In genomic region chr6:165659945-165660862, GRCh38 we compare ENCODE assay signal across 12 cellular contexts. TPM values are rescaled to one million over a fixed set of nuclear protein-coding genes. Genes with fewer than 3 reads are reported as not detected.
DNase-seq lines count a peak whose midpoint lies in the region; ATAC-seq and TF ChIP-seq lines count a peak whose summit lies in the region.
"Had no signal": no experiment of that assay in that cellular context is flagged by ENCODE, and none has a peak within 500 bp of the region (broad histone marks: within the 10 kb centered on the region; RNA-seq: fewer than 3 reads in every experiment).

No MANE protein-coding gene starts in this region.

- no peaks in the 10 kb centered on the region for H3K9me3 ChIP-seq in testis

- DNase-seq in DMS53 (lab: John Stamatoyannopoulos, UW) (peak; percentile 70), DMS53 treated with DMSO at 0.1 percent for 48 hours (lab: John Stamatoyannopoulos, UW; ENCODE audit: unreplicated experiment) (no peak), dorsolateral prefrontal cortex (no peak), lower leg skin (ENCODE audit: low spot score in 2 of 2) (peak in 1 of 2 donors; percentile 77), testis (no peak)
- no peak for DNase-seq in activated CD4-positive, alpha-beta T cell treated with anti-CD3 and anti-CD28 coated beads for 36 hours
- DNase-seq: 8988T, PC-9 had no signal

- no peak overlapping the region for H3K27ac Mint-ChIP-seq in activated CD4-positive, alpha-beta T cell treated with anti-CD3 and anti-CD28 coated beads for 36 hours
- H3K27ac Mint-ChIP-seq: stimulated activated memory B cell treated with anti-CD40 and anti-IgM and Interleukin-4, amounts not matched to agents 10 μg/mL and 1 μg/mL and 100 μg/mL, for 72 hours had no signal

- intact Hi-C loops in dorsolateral prefrontal cortex (cut with DNase I) (loop anchor here in 1 of 2 donors (5.0 kb wide), 3 partner anchors 38 to 218 kb away; no protein-coding TSS in a partner anchor), lower leg skin (cut with DNase I; ENCODE audit: low total_unique reads) (no loop called here), testis (cut with DNase I; ENCODE audit: low total_unique reads) (no loop called here)
- intact Hi-C loops in activated CD4-positive, alpha-beta T cell treated with anti-CD3 and anti-CD28 coated beads for 36 hours (cut with DNase I, micrococcal nuclease) = loop anchor here in 1 of 2 experiments (10.0 kb wide), 2 partner anchors 195 to 345 kb away; no protein-coding TSS in a partner anchor

- H3K27ac ChIP-seq in dorsolateral prefrontal cortex (peak overlapping the region in 6 of 59 donors; percentile 48 to 76 (median 62)), testis (no peak overlapping the region)
- H3K27ac ChIP-seq: PC-9 had no signal

- CTCF ChIA-PET in activated CD4-positive, alpha-beta T cell treated with anti-CD3 and anti-CD28 coated beads for 36 hours (lab: Charles Lee) = no interaction called here

- ATAC-seq in GM19328 (IDR thresholded peaks at IDR 0.05; ENCODE audit: unreplicated experiment) = no peak
- ATAC-seq in HG02763 (IDR thresholded peaks at IDR 0.05; ENCODE audit: unreplicated experiment) = no peak
- ATAC-seq in activated CD4-positive, alpha-beta T cell treated with anti-CD3 and anti-CD28 coated beads for 36 hours = no peak
- ATAC-seq: stimulated activated memory B cell treated with anti-CD40 and anti-IgM and Interleukin-4, amounts not matched to agents 10 μg/mL and 1 μg/mL and 100 μg/mL, for 72 hours had no signal

- no peak overlapping the region for H3K4me3 Mint-ChIP-seq in activated CD4-positive, alpha-beta T cell treated with anti-CD3 and anti-CD28 coated beads for 36 hours
- H3K4me3 Mint-ChIP-seq: stimulated activated memory B cell treated with anti-CD40 and anti-IgM and Interleukin-4, amounts not matched to agents 10 μg/mL and 1 μg/mL and 100 μg/mL, for 72 hours had no signal

- peaks cover 33% of the 10 kb centered on the region for H3K27me3 Mint-ChIP-seq in activated CD4-positive, alpha-beta T cell treated with anti-CD3 and anti-CD28 coated beads for 36 hours

- no peaks in the 10 kb centered on the region for H3K36me3 Mint-ChIP-seq in activated CD4-positive, alpha-beta T cell treated with anti-CD3 and anti-CD28 coated beads for 36 hours (ENCODE audit: low read depth)
- H3K36me3 Mint-ChIP-seq: stimulated activated memory B cell treated with anti-CD40 and anti-IgM and Interleukin-4, amounts not matched to agents 10 μg/mL and 1 μg/mL and 100 μg/mL, for 72 hours had no signal

- H3K27me3 ChIP-seq in dorsolateral prefrontal cortex (peaks cover 0 to 49% (median 16%) of the 10 kb centered on the region in 45 donors), testis (no peaks in the 10 kb centered on the region)

- no peak for TF ChIP-seq CTCF in dorsolateral prefrontal cortex (IDR thresholded peaks at IDR 0.05 in 54 of 56, conservative IDR thresholded peaks at IDR 0.05 in 2 of 56; ENCODE audit: low read depth in 1 of 56, partially characterized antibody in 56 of 56)
- no peak for TF ChIP-seq CTCF in lower leg skin (IDR thresholded peaks at IDR 0.05)
- no peak for TF ChIP-seq CTCF in testis (IDR thresholded peaks at IDR 0.05)

- H3K36me3 ChIP-seq in testis (ENCODE audit: low read depth, missing control alignments) = no peaks in the 10 kb centered on the region

- H3K9me3 Mint-ChIP-seq in activated CD4-positive, alpha-beta T cell treated with anti-CD3 and anti-CD28 coated beads for 36 hours (ENCODE audit: low read depth) = no peaks in the 10 kb centered on the region
- H3K9me3 Mint-ChIP-seq: stimulated activated memory B cell treated with anti-CD40 and anti-IgM and Interleukin-4, amounts not matched to agents 10 μg/mL and 1 μg/mL and 100 μg/mL, for 72 hours had no signal

- H3K4me3 ChIP-seq in dorsolateral prefrontal cortex = peak overlapping the region; percentile 41 to 78 (median 67)
- peak overlapping the region; percentile 10 for H3K4me3 ChIP-seq in lower leg skin (ENCODE audit: low read depth, poor library complexity, severe bottlenecking)
- peak overlapping the region; percentile 34 to 55 for H3K4me3 ChIP-seq in testis
- H3K4me3 ChIP-seq: PC-9 had no signal

- 26 to 32% methylated on average over 29 to 31 of the region's 68 CpGs for WGBS in lower leg skin, 2 donors
- WGBS in testis, 2 donors = 12 to 56% methylated on average over 9 to 63 of the region's 68 CpGs

- POLR2A ChIA-PET in activated CD4-positive, alpha-beta T cell treated with anti-CD3 and anti-CD28 coated beads for 36 hours (lab: Charles Lee) = no interaction called here

- peaks cover 19% of the 10 kb centered on the region for H3K4me1 ChIP-seq in testis

- TF ChIP-seq POLR2A in lower leg skin (IDR thresholded peaks at IDR 0.05) (no peak), testis (IDR thresholded peaks at IDR 0.05) (no peak)

- H3K4me1 Mint-ChIP-seq in activated CD4-positive, alpha-beta T cell treated with anti-CD3 and anti-CD28 coated beads for 36 hours = no peaks in the 10 kb centered on the region

RNA-seq across cellular contexts. Expression of gene PDE10A, which starts 2.8 kb away (rescaled TPM):
- 10 to 100 TPM; 16.1 to 90.5 (median 38.5) TPM for total RNA-seq in dorsolateral prefrontal cortex
- 1 to 10 TPM in 2 of 4 donors, under 1 TPM in 2; 0.54 to 4.4 (median 0.98) TPM for total RNA-seq in lower leg skin
- total RNA-seq in testis = 10 to 100 TPM; 15.5 to 18.0 TPM
- polyA plus RNA-seq in testis (ENCODE audit: insufficient read depth, low read depth, low replicate concordance) = 22.0 TPM
- not detected for total RNA-seq in activated CD4-positive, alpha-beta T cell treated with anti-CD3 and anti-CD28 coated beads for 36 hours
- total RNA-seq: PC-9 had no signal
- polyA plus RNA-seq: keratinocyte had no signal

Comparison
In these comparisons a context has a peak if more than half of its experiments do, and no peak if none do; other contexts are left out.
1. H3K4me3 ChIP-seq: peak in every context shown above with its lines; median percentile 67 in dorsolateral prefrontal cortex; 44 in testis; 10 in lower leg skin.